In the genomic region with DNA sequence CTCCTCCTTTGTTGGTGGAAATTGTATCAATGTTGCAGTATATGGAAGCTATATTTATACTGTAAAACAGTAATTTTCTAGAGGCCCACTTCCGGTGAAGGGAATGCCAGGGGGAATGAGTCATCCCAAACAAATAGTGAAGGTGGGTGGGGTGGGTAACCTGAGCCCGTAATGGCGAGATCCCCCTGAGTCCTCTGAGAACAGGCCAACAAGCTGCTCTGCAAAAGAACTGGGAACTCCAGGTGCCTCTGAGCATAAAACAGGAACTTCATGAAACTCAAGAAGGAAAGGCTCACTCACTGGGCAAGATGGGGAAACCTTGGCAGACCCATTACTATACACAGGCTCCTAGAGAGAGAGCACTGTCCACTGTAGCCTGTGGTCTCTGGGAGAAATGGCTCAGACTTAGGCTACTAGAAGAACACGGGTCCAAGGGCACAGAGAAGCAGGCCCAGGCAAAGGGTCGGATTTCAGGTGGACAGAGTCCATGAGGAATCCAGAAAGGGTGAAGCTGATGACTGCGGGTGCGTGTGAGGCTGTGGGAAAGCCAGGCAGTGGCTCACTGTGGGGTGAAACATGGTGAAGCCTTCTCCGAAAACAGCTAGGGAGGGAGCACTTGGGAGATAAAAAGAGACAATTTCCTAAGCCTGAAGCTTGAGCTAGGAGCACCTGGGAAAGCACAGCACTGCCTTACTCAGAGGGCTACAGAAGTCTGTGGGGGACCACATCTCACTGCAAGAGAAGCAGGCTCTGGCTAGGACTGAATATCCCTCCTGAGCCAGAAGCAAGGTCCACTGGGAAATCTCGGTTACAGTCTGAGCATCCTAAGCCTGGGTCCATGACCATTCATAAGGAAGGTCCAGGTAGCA, we compare ENCODE assay signal across 9 cellular contexts. TPM values are rescaled to one million over a fixed set of nuclear protein-coding genes. Genes with fewer than 3 reads are reported as not detected.
DNase-seq lines count a peak whose midpoint lies in the region; ATAC-seq lines count a peak whose summit lies in the region.
"Had no signal": no experiment of that assay in that cellular context is flagged by ENCODE, and none has a peak within 500 bp of the region (broad histone marks: within the 10 kb centered on the region; RNA-seq: fewer than 3 reads in every experiment).

No MANE protein-coding gene starts in this region.

- H3K9me3 ChIP-seq in MG63 = no peaks in the 10 kb centered on the region
- H3K9me3 ChIP-seq in effector memory CD4-positive, alpha-beta T cell (ENCODE audit: control insufficient read depth, low read length) = no peaks in the 10 kb centered on the region

- no peaks in the 10 kb centered on the region for H3K4me1 ChIP-seq in effector memory CD4-positive, alpha-beta T cell (ENCODE audit: control insufficient read depth, insufficient read depth, low read length, poor library complexity, severe bottlenecking)

- peak; percentile 44 for DNase-seq in COLO829 (ENCODE audit: low spot score)
- peak; percentile 75 for DNase-seq in MG63
- peak; percentile 46 for DNase-seq in amniotic stem cell (lab: John Stamatoyannopoulos, UW)
- DNase-seq in lung microvascular endothelial cell (ENCODE audit: low read depth in 2 of 2) = peak; percentile 54 to 62
- no peak for DNase-seq in effector memory CD4-positive, alpha-beta T cell
- DNase-seq in superior temporal gyrus (ENCODE audit: extremely low spot score) = no peak
- no peak for DNase-seq in DMS79 treated with DMSO at 0.1 percent for 48 hours (lab: John Stamatoyannopoulos, UW)
- DNase-seq: activated CD4-positive, alpha-beta T cell treated with anti-CD3 and anti-CD28 coated beads for 48 hours had no signal

- no peaks in the 10 kb centered on the region for H3K27me3 ChIP-seq in MG63
- no peaks in the 10 kb centered on the region for H3K27me3 ChIP-seq in effector memory CD4-positive, alpha-beta T cell (replicated peaks; ENCODE audit: control insufficient read depth, insufficient read depth, low read length, poor library complexity, severe bottlenecking)

- ATAC-seq in GM18907 (IDR thresholded peaks at IDR 0.05; ENCODE audit: unreplicated experiment) = no peak

- H3K27ac ChIP-seq in effector memory CD4-positive, alpha-beta T cell (ENCODE audit: insufficient read depth, low read length, poor library complexity, severe bottlenecking) = no peak overlapping the region

- H3K36me3 ChIP-seq in MG63 = peaks cover 74% of the 10 kb centered on the region
- H3K36me3 ChIP-seq in effector memory CD4-positive, alpha-beta T cell (ENCODE audit: control insufficient read depth, insufficient read depth, low read length) = no peaks in the 10 kb centered on the region

- H3K4me3 ChIP-seq in MG63 = no peak overlapping the region
- H3K4me3 ChIP-seq in effector memory CD4-positive, alpha-beta T cell (ENCODE audit: insufficient read depth, low read depth, low read length, poor library complexity, severe bottlenecking) = no peak overlapping the region

RNA-seq across cellular contexts. Expression of a gene that starts 19.8 kb away (rescaled TPM):
- 62.8 and 116 TPM in 2 replicates for total RNA-seq in MG63 (2014; rRNA removed; shearing (Covaris generic); ENCODE audit: low replicate concordance)
- total RNA-seq in lung microvascular endothelial cell = 7.1 and 11.8 TPM in 2 replicates

RNA-seq across cellular contexts. Expression of a gene that starts 58.1 kb away (rescaled TPM):
- total RNA-seq in MG63 (2014; rRNA removed; shearing (Covaris generic); ENCODE audit: low replicate concordance) = 5.6 and 8.9 TPM in 2 replicates
- total RNA-seq in lung microvascular endothelial cell = 0.60 and 0.87 TPM in 2 replicates

RNA-seq across cellular contexts. Expression of a gene that starts 58.5 kb away (rescaled TPM):
- 8.3 and 18.1 TPM in 2 replicates for total RNA-seq in MG63 (2014; rRNA removed; shearing (Covaris generic); ENCODE audit: low replicate concordance)
- 3.0 and 3.7 TPM in 2 replicates for total RNA-seq in lung microvascular endothelial cell

Comparison
In these comparisons a context has a peak if more than half of its experiments do, and no peak if none do; other contexts are left out.
1. DNase-seq: peak in COLO829 (single experiment), MG63 (single experiment), amniotic stem cell (single experiment) and lung microvascular endothelial cell (2 of 2); none in effector memory CD4-positive, alpha-beta T cell (0 of 3), superior temporal gyrus (single experiment) and DMS79 treated with DMSO at 0.1 percent for 48 hours (single experiment).